26 cellular contexts compared by ENCODE assay signal in the genomic region with DNA sequence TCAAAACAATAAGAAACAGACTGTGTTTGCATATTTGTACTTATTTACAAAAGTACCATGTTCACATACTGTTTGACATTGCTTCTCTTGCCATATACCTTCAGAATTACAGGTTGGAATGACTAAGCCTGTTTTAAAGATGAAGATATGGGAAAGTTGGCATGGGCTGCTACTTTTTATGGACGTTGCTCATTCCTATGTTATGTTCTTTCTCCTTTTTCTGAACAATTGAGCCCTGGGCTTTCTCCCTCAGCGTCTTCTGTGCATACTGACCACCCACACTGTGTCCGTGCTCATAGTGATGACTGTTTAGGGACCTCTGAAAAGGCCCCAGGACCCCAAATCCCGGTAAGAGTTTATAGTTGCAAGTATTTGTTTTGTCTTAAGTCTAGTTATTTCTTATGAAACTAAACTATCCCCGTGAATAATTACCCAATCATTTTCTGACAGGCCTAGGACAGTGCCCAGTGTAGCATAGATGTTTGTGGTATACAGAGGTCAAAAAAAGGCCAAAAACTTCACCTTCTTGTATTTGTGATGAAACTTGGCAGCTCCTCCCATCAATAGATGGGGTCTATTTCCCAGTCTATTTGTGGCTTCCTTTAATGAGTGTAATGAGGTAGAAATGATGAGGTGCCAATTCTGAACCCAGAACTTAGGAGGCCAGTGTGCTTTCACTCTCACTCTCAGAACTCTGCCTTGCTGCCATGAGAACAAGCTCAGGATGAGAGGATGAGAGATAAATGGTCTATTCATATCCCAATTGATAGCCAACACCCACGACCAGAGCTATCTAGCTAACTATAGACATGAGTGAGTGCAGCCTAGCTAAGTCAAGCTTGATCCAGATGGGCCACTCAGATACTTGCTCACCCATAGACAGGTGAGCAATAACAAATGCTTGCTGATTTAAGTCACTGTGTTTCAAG. TPM values are rescaled to one million over a fixed set of nuclear protein-coding genes. Genes with fewer than 3 reads are reported as not detected.
DNase-seq lines count a peak whose midpoint lies in the region; ATAC-seq, FAIRE-seq and TF ChIP-seq lines count a peak whose summit lies in the region.
"Had no signal": no experiment of that assay in that cellular context is flagged by ENCODE, and none has a peak within 500 bp of the region (broad histone marks: within the 10 kb centered on the region; RNA-seq: fewer than 3 reads in every experiment).

No MANE protein-coding gene starts in this region.

- H3K27me3 ChIP-seq in breast epithelium (no peaks in the 10 kb centered on the region), small intestine (ENCODE audit: control insufficient read depth in 2 of 2, insufficient read depth in 2 of 2, low read length in 2 of 2) (no peaks in the 10 kb centered on the region), prostate gland (replicated peaks; ENCODE audit: insufficient read depth) (no peaks in the 10 kb centered on the region)
- H3K27me3 ChIP-seq: testis had no signal

- peak; percentile 68 for ATAC-seq in HG03432 (IDR thresholded peaks at IDR 0.05; ENCODE audit: unreplicated experiment)
- ATAC-seq: activated CD8-positive, alpha-beta memory T cell treated with anti-CD3 and anti-CD28 coated beads, Interleukin-2, amount 10 ng/mL, durations not matched to agents 7 days and 5 days; Panc1 had no signal

- H3K27me3 Mint-ChIP-seq in MCF 10A (ENCODE audit: insufficient read depth, unreplicated experiment) = no peaks in the 10 kb centered on the region

- H3K9me3 ChIP-seq in breast epithelium = no peaks in the 10 kb centered on the region
- H3K9me3 ChIP-seq in small intestine (ENCODE audit: control insufficient read depth, low read depth) = no peaks in the 10 kb centered on the region
- no peaks in the 10 kb centered on the region for H3K9me3 ChIP-seq in prostate gland
- H3K9me3 ChIP-seq: SK-N-SH, testis had no signal

- no peaks in the 10 kb centered on the region for H3K36me3 Mint-ChIP-seq in MCF 10A (ENCODE audit: insufficient read depth, unreplicated experiment)
- H3K36me3 Mint-ChIP-seq: activated CD8-positive, alpha-beta memory T cell treated with anti-CD3 and anti-CD28 coated beads, Interleukin-2, amount 10 ng/mL, durations not matched to agents 7 days and 5 days; naive B cell had no signal

- H3K4me3 ChIP-seq in breast epithelium = no peak overlapping the region
- no peak overlapping the region for H3K4me3 ChIP-seq in small intestine (ENCODE audit: low read depth in 1 of 2, low read length in 2 of 2)
- H3K4me3 ChIP-seq in prostate gland = no peak overlapping the region
- H3K4me3 ChIP-seq: lung, skin epidermis, testis had no signal

- no peak overlapping the region for H3K27ac Mint-ChIP-seq in MCF 10A (ENCODE audit: low read depth, unreplicated experiment)
- H3K27ac Mint-ChIP-seq: activated CD8-positive, alpha-beta memory T cell treated with anti-CD3 and anti-CD28 coated beads, Interleukin-2, amount 10 ng/mL, durations not matched to agents 7 days and 5 days had no signal

- H3K4me1 ChIP-seq in breast epithelium = no peaks in the 10 kb centered on the region
- H3K4me1 ChIP-seq in small intestine (ENCODE audit: control insufficient read depth in 2 of 2, insufficient read depth in 1 of 2, low read depth in 1 of 2, low read length in 1 of 2) = no peaks in the 10 kb centered on the region
- H3K4me1 ChIP-seq in prostate gland (replicated peaks) = no peaks in the 10 kb centered on the region
- H3K4me1 ChIP-seq: testis had no signal

- intact Hi-C loops in MCF 10A (cut with micrococcal nuclease) = no loop called here
- intact Hi-C loops in breast epithelium (cut with DNase I; ENCODE audit: low total_unique reads) = no loop called here
- intact Hi-C loops in prostate gland (cut with DNase I) = no loop called here

- H3K27ac ChIP-seq in breast epithelium (no peak overlapping the region), small intestine (ENCODE audit: low read depth in 1 of 2, low read length in 1 of 2) (no peak overlapping the region), prostate gland (no peak overlapping the region)
- H3K27ac ChIP-seq: parathyroid adenoma, skin epidermis, testis had no signal

- H3K36me3 ChIP-seq in breast epithelium = no peaks in the 10 kb centered on the region
- no peaks in the 10 kb centered on the region for H3K36me3 ChIP-seq in small intestine (ENCODE audit: control insufficient read depth in 2 of 2, insufficient read depth in 2 of 2, low read length in 2 of 2)
- no peaks in the 10 kb centered on the region for H3K36me3 ChIP-seq in prostate gland

- no peaks in the 10 kb centered on the region for H3K9me3 Mint-ChIP-seq in MCF 10A (ENCODE audit: unreplicated experiment)
- H3K9me3 Mint-ChIP-seq: naive B cell had no signal

- POLR2A ChIA-PET in MCF 10A (lab: Yijun Ruan, JAX) = no interaction called here

- no peak for TF ChIP-seq POLR2A in breast epithelium (IDR thresholded peaks at IDR 0.05)
- no peak for TF ChIP-seq POLR2A in prostate gland (IDR thresholded peaks at IDR 0.05)

- DNase-seq in MCF 10A (ENCODE audit: unreplicated experiment) (peak; percentile 15), breast epithelium (ENCODE audit: low spot score in 2 of 2) (no peak), T47D (ENCODE audit: low read depth in 1 of 2, low spot score in 1 of 2) (peak; percentile 9 to 13), anterior cingulate cortex (lab: John Stamatoyannopoulos, UW) (no peak), small intestine (no peak), prostate gland (ENCODE audit: low spot score) (no peak), NCI-H446 (lab: John Stamatoyannopoulos, UW) (no peak)
- DNase-seq: activated CD8-positive, alpha-beta memory T cell treated with anti-CD3 and anti-CD28 coated beads, Interleukin-2, amount 10 ng/mL, durations not matched to agents 7 days and 5 days; activated effector memory CD4-positive, alpha-beta T cell treated with Interleukin-2 at 50 U/mL for 16 hours; aorta; C1 segment of cervical spinal cord; naive B cell; NCI-H1436; NCI-H2171 treated with DMSO at 0.1 percent for 48 hours; NCI-H82; SK-N-SH; stimulated activated CD8-positive, alpha-beta memory T cell treated with anti-CD3 and anti-CD28 coated beads, Interleukin-4, amount 100 ng/mL, for 48 hours; testis had no signal

- CTCF ChIA-PET in MCF 10A (lab: Yijun Ruan, JAX) = interaction anchor here (1.4 kb wide), 2 partner anchors 40 to 72 kb away, joined by 3 read pairs; no protein-coding TSS in a partner anchor

- no peak overlapping the region for H3K4me3 Mint-ChIP-seq in MCF 10A (ENCODE audit: unreplicated experiment)
- H3K4me3 Mint-ChIP-seq: activated CD8-positive, alpha-beta memory T cell treated with anti-CD3 and anti-CD28 coated beads, Interleukin-2, amount 10 ng/mL, durations not matched to agents 7 days and 5 days; naive B cell had no signal

- TF ChIP-seq CTCF in MCF 10A (IDR thresholded peaks at IDR 0.05; ENCODE audit: unreplicated experiment) = no peak
- no peak for TF ChIP-seq CTCF in breast epithelium (IDR thresholded peaks at IDR 0.05)
- TF ChIP-seq CTCF in prostate gland (IDR thresholded peaks at IDR 0.05) = no peak

- no TSS peak for BruUV-seq in MCF 10A (replicated peaks; lab: Mats Ljungman, UMichigan)

- H3K4me1 Mint-ChIP-seq in MCF 10A (ENCODE audit: insufficient read depth, unreplicated experiment) = no peaks in the 10 kb centered on the region
- H3K4me1 Mint-ChIP-seq: activated CD8-positive, alpha-beta memory T cell treated with anti-CD3 and anti-CD28 coated beads, Interleukin-2, amount 10 ng/mL, durations not matched to agents 7 days and 5 days; naive B cell had no signal

- FAIRE-seq in small intestine (lab: Jason Lieb, UNC) = no peak
- FAIRE-seq: endometrium had no signal

- WGBS in small intestine, 3 donors = 60 to 72% (median 64%) methylated on average over 6 of the region's 6 CpGs
- 50% methylated on average over 6 of the region's 6 CpGs for WGBS in prostate gland

- in situ Hi-C loops in T47D (cut with HindIII; ENCODE audit: low pct_unique_long_range_greater_than_20kb, low sequenced_read_pairs) = no loop called here

RNA-seq across cellular contexts. Expression of gene GSTA4, which starts 40.9 kb away (rescaled TPM):
- total RNA-seq in MCF 10A (2022) (5.3 and 5.9 TPM in 2 replicates), breast epithelium (10 to 100 TPM; 19.3 to 25.9 (median 20.6) TPM), prostate gland (10 to 100 TPM; 62.2 to 96.7 TPM)
- polyA plus RNA-seq in small intestine = 10 to 100 TPM; 11.3 to 24.2 (median 20.9) TPM

RNA-seq across cellular contexts. Expression of gene GSTA3, which starts 44.7 kb away (rescaled TPM):
- total RNA-seq in MCF 10A (2022) (not detected in 2 replicates), breast epithelium (not detected), prostate gland (10 to 100 TPM in 1 of 2 donors, not detected in 1; 20.2 TPM)
- not detected for polyA plus RNA-seq in small intestine
- total RNA-seq: A673; activated CD8-positive, alpha-beta memory T cell treated with anti-CD3 and anti-CD28 coated beads, Interleukin-2, amount 10 ng/mL, durations not matched to agents 7 days and 5 days; aorta; LHCN-M2 had no signal
- polyA plus RNA-seq: aorta, SK-N-SH had no signal

Comparison
In these comparisons a context has a peak if more than half of its experiments do, and no peak if none do; other contexts are left out.
1. DNase-seq: peak in MCF 10A (single experiment) and T47D (2 of 2); none in breast epithelium (0 of 2), anterior cingulate cortex (0 of 58), small intestine (single experiment), prostate gland (single experiment) and NCI-H446 (0 of 2).